ENCODE assay signal across 7 cellular contexts in genomic region chr14:61470261-61470953, GRCh38.
DNase-seq lines count a peak whose midpoint lies in the region; FAIRE-seq and TF ChIP-seq lines count a peak whose summit lies in the region.

No MANE protein-coding gene starts in this region.

- TF ChIP-seq POLR2A in thyroid gland (IDR thresholded peaks at IDR 0.05), result no peak

- no peaks in the 10 kb centered on the region for H4K20me1 ChIP-seq in keratinocyte (ENCODE audit: control insufficient read depth, extremely low read depth, insufficient read depth, low read length)

- H3K36me3 ChIP-seq in keratinocyte (ENCODE audit: control insufficient read depth in 2 of 2, extremely low read depth in 1 of 2, insufficient read depth in 2 of 2, low read length in 2 of 2) (no peaks in the 10 kb centered on the region), thyroid gland (no peaks in the 10 kb centered on the region)

- H3K4me3 ChIP-seq in keratinocyte (ENCODE audit: control insufficient read depth in 2 of 3, extremely low read depth in 1 of 3, insufficient read depth in 2 of 3, low read depth in 1 of 3, low read length in 3 of 3) (no peak overlapping the region), thyroid gland (replicated peaks in 1 of 3) (no peak overlapping the region)

- H3K9me1 ChIP-seq in keratinocyte (ENCODE audit: control insufficient read depth, extremely low read depth, insufficient read depth, low read length), result no peaks in the 10 kb centered on the region

- WGBS in thyroid gland, 2 donors, result 29 to 30% methylated on average over 13 of the region's 13 CpGs

- H3K27me3 ChIP-seq in keratinocyte (ENCODE audit: control insufficient read depth, extremely low read depth, insufficient read depth, low read length) (no peaks in the 10 kb centered on the region), thyroid gland (no peaks in the 10 kb centered on the region)

- peaks cover 61% of the 10 kb centered on the region for H3K4me1 ChIP-seq in keratinocyte (ENCODE audit: control insufficient read depth, extremely low read depth, insufficient read depth, low read length)
- H3K4me1 ChIP-seq in thyroid gland, result peaks cover 0 to 46% of the 10 kb centered on the region in 2 donors

- no peaks in the 10 kb centered on the region for H3K9me3 ChIP-seq in keratinocyte (ENCODE audit: control insufficient read depth, low read depth, low read length)
- no peaks in the 10 kb centered on the region for H3K9me3 ChIP-seq in thyroid gland

- intact Hi-C loops in thyroid gland (cut with DNase I), result no loop called here

- H3K79me2 ChIP-seq in keratinocyte (ENCODE audit: control insufficient read depth, insufficient read depth, low read length), result no peaks in the 10 kb centered on the region

- TF ChIP-seq CTCF in keratinocyte (optimal IDR thresholded peaks at IDR 0.05 in 1 of 3, IDR thresholded peaks at IDR 0.05 in 1 of 3, conservative IDR thresholded peaks at IDR 0.05 in 1 of 3; ENCODE audit: extremely low read depth in 1 of 3, insufficient read depth in 2 of 3, low read length in 3 of 3), result peak in 2 of 3 experiments; percentile 12 to 32
- TF ChIP-seq CTCF in thyroid gland (IDR thresholded peaks at IDR 0.05), result peak in 2 of 6 experiments; percentile 26 to 35

- FAIRE-seq in keratinocyte (lab: Jason Lieb, UNC), result no peak

- no peak overlapping the region for H2AFZ ChIP-seq in keratinocyte (ENCODE audit: control insufficient read depth, low read length)

- dilution Hi-C loops in keratinocyte (cut with MboI; ENCODE audit: extremely low pct_ligation_motif_present, low sequenced_read_pairs), result no loop called here

- H3K9ac ChIP-seq in keratinocyte (ENCODE audit: control insufficient read depth, extremely low read depth, insufficient read depth, low read length), result no peak overlapping the region

- H3K27ac ChIP-seq in keratinocyte (ENCODE audit: control insufficient read depth, insufficient read depth, low read length) (no peak overlapping the region), thyroid gland (peak overlapping the region in 2 of 3 donors; percentile 53 to 57)

- peak; percentile 53 for DNase-seq in GM03348 (ENCODE audit: low spot score)
- DNase-seq in NCI-H1694 treated with DMSO at 0.1 percent for 48 hours (lab: John Stamatoyannopoulos, UW), result peak; percentile 73
- DNase-seq in amniotic epithelial cell (ENCODE audit: low read depth), result peak; percentile 99
- DNase-seq in keratinocyte (ENCODE audit: low read depth, low spot score), result no peak
- DNase-seq in thyroid gland, result no peak
- DNase-seq in NCI-H1930 (lab: John Stamatoyannopoulos, UW), result no peak
- no peak for DNase-seq in T-helper 9 cell

- H3K4me2 ChIP-seq in keratinocyte (ENCODE audit: control insufficient read depth, extremely low read depth, insufficient read depth, low read depth, low read length), result peak overlapping the region; percentile 37

Comparison
In these comparisons a context has a peak if more than half of its experiments do, and no peak if none do; other contexts are left out.
1. DNase-seq: peak in GM03348 (single experiment), NCI-H1694 treated with DMSO at 0.1 percent for 48 hours (single experiment) and amniotic epithelial cell (single experiment); none in keratinocyte (single experiment), thyroid gland (0 of 2), NCI-H1930 (0 of 2) and T-helper 9 cell (single experiment).